In the genomic region with DNA sequence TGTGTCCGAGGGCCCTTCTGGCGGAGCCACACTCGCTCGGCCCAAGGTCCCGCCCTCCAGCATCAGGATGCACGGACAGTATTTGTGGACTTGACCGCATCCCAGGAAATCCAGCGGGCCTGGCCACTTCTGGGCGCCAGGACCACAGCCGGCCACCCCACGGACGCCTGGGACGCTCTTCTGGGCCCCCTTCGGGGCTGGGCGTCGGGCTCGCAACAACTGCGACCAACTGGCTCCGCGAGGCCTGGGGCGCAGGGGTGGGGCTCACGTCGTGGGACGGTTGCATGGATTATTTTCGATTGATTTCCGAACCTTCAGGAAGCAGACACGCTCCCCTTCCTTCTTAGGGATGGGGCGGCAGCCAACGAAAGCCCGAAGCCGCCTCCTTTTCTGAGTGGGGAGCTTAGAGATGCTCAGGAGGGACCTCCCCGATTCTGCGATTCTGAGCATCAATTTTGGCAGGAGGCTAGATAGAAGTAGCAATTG, we compare ENCODE assay signal across 8 cellular contexts. TPM values are rescaled to one million over a fixed set of nuclear protein-coding genes. Genes with fewer than 3 reads are reported as not detected.
A peak's percentile ranks its signal among the peaks of the same experiment; 100 is the strongest.
DNase-seq lines count a peak whose midpoint lies in the region; ATAC-seq, FAIRE-seq and TF ChIP-seq lines count a peak whose summit lies in the region.

No MANE protein-coding gene starts in this region.

- POLR2A ChIA-PET in activated CD4-positive, alpha-beta T cell treated with anti-CD3 and anti-CD28 coated beads for 36 hours (lab: Charles Lee): no interaction called here

- no peaks in the 10 kb centered on the region for H3K9me3 Mint-ChIP-seq in activated CD4-positive, alpha-beta T cell treated with anti-CD3 and anti-CD28 coated beads for 36 hours (ENCODE audit: low read depth)
- no peaks in the 10 kb centered on the region for H3K9me3 Mint-ChIP-seq in activated T-cell treated with anti-CD3 and anti-CD28 coated beads, Interleukin-2, amount 50 U/mL, for 4 hours

- intact Hi-C loops in activated CD4-positive, alpha-beta T cell treated with anti-CD3 and anti-CD28 coated beads for 36 hours (cut with DNase I, micrococcal nuclease): loop anchor here (1.0 to 10.0 kb wide), 9 partner anchors 9 to 1924 kb away; partner anchors contain the start of genes MTMR6 (in 2 of the 2), CDK8 (in 1 of the 2) and PARP4 (in 1 of the 2)
- intact Hi-C loops in pancreas (cut with DNase I): no loop called here

- H3K27me3 ChIP-seq in pancreas: no peaks in the 10 kb centered on the region

- H3K4me1 Mint-ChIP-seq in activated CD4-positive, alpha-beta T cell treated with anti-CD3 and anti-CD28 coated beads for 36 hours: peaks cover 29% of the 10 kb centered on the region
- peaks cover 34% of the 10 kb centered on the region for H3K4me1 Mint-ChIP-seq in activated T-cell treated with anti-CD3 and anti-CD28 coated beads, Interleukin-2, amount 50 U/mL, for 4 hours (ENCODE audit: low read depth)

- no peaks in the 10 kb centered on the region for H3K9me3 ChIP-seq in pancreas

- H3K4me3 ChIP-seq in pancreas: peak overlapping the region; percentile 63 to 78 (median 72)

- whole genome bisulfite sequencing in pancreas, 2 donors: 16% methylated on average over 33 of the region's 33 CpGs

- H3K27me3 Mint-ChIP-seq in activated CD4-positive, alpha-beta T cell treated with anti-CD3 and anti-CD28 coated beads for 36 hours: peaks cover 4% of the 10 kb centered on the region
- peaks cover 12% of the 10 kb centered on the region for H3K27me3 Mint-ChIP-seq in activated T-cell treated with anti-CD3 and anti-CD28 coated beads, Interleukin-2, amount 50 U/mL, for 4 hours (ENCODE audit: low read depth)

- H3K4me1 ChIP-seq in pancreas: peaks cover 0 to 12% (median 8%) of the 10 kb centered on the region in 3 donors

- CTCF ChIA-PET in activated CD4-positive, alpha-beta T cell treated with anti-CD3 and anti-CD28 coated beads for 36 hours (lab: Charles Lee): interaction anchor here (5.1 kb wide), 1 partner anchor 13 kb away, joined by 30 read pairs; the partner anchor contains the start of gene MTMR6

- peak overlapping the region; percentile 23 to 85 (median 64) for H3K27ac ChIP-seq in pancreas

- DNase-seq in activated CD4-positive, alpha-beta T cell treated with anti-CD3 and anti-CD28 coated beads for 36 hours: peak; percentile 47
- no peak for DNase-seq in activated CD4-positive, alpha-beta T cell treated with anti-CD3 and anti-CD28 coated beads for 1 hour
- DNase-seq in activated T-cell treated with anti-CD3 and anti-CD28 coated beads, Interleukin-2, amount 50 U/mL, for 4 hours: no peak
- DNase-seq in germinal center (ENCODE audit: low spot score) (peak; percentile 15), pancreas (peak in 5 of 6 donors; percentile 20 to 70 (median 34)), NCI-H1436 treated with DMSO at 0.1 percent for 48 hours (lab: John Stamatoyannopoulos, UW) (no peak)
- no peak for DNase-seq in central memory CD4-positive, alpha-beta T cell

- FAIRE-seq in pancreas (lab: Jason Lieb, UNC): no peak

- peak overlapping the region; percentile 95 for H3K27ac Mint-ChIP-seq in activated CD4-positive, alpha-beta T cell treated with anti-CD3 and anti-CD28 coated beads for 36 hours

- H3K4me3 Mint-ChIP-seq in activated CD4-positive, alpha-beta T cell treated with anti-CD3 and anti-CD28 coated beads for 36 hours: peak overlapping the region; percentile 94
- H3K4me3 Mint-ChIP-seq in activated T-cell treated with anti-CD3 and anti-CD28 coated beads, Interleukin-2, amount 50 U/mL, for 4 hours: peak overlapping the region; percentile 96

- H3K36me3 ChIP-seq in pancreas: no peaks in the 10 kb centered on the region

- ATAC-seq in activated CD4-positive, alpha-beta T cell treated with anti-CD3 and anti-CD28 coated beads for 36 hours: peak; percentile 24
- ATAC-seq in HG03354 (IDR thresholded peaks at IDR 0.05; ENCODE audit: poor library complexity, severe bottlenecking, unreplicated experiment) (peak; percentile 30), pancreas (peak; percentile 17 to 28 (median 22))
- ATAC-seq in activated T-cell treated with anti-CD3 and anti-CD28 coated beads, Interleukin-2, amount 50 U/mL, for 4 hours: peak; percentile 14 to 28

- TF ChIP-seq CTCF in pancreas (IDR thresholded peaks at IDR 0.05): no peak

- H3K36me3 Mint-ChIP-seq in activated CD4-positive, alpha-beta T cell treated with anti-CD3 and anti-CD28 coated beads for 36 hours (ENCODE audit: low read depth): peaks cover 33% of the 10 kb centered on the region
- peaks cover 15% of the 10 kb centered on the region for H3K36me3 Mint-ChIP-seq in activated T-cell treated with anti-CD3 and anti-CD28 coated beads, Interleukin-2, amount 50 U/mL, for 4 hours (ENCODE audit: insufficient read depth)

RNA-seq across cellular contexts. Expression of gene NUP58, which starts 0.5 kb away (rescaled TPM):
- 100 to 1,000 TPM; 134 to 137 TPM for total RNA-seq in activated CD4-positive, alpha-beta T cell treated with anti-CD3 and anti-CD28 coated beads for 36 hours
- 100 to 1,000 TPM; 139 to 149 (median 144) TPM for total RNA-seq in activated T-cell treated with anti-CD3 and anti-CD28 coated beads, Interleukin-2, amount 50 U/mL, for 4 hours
- total RNA-seq in pancreas: 10 to 100 TPM in 5 of 6 donors, 1 to 10 TPM in 1; 7.8 to 22.3 (median 15.2) TPM
- 10 to 100 TPM in 1 of 2 donors, 1 to 10 TPM in 1; 6.1 to 11.4 TPM for polyA plus RNA-seq in pancreas

RNA-seq across cellular contexts. Expression of gene MTMR6, which starts 13.6 kb away (rescaled TPM):
- total RNA-seq in activated CD4-positive, alpha-beta T cell treated with anti-CD3 and anti-CD28 coated beads for 36 hours: 10 to 100 TPM; 10.7 to 11.1 TPM
- total RNA-seq in activated T-cell treated with anti-CD3 and anti-CD28 coated beads, Interleukin-2, amount 50 U/mL, for 4 hours: 10 to 100 TPM; 15.5 to 17.7 (median 16.2) TPM
- 10 to 100 TPM in 1 of 6 donors, 1 to 10 TPM in 5; 6.4 to 11.2 (median 8.9) TPM for total RNA-seq in pancreas
- polyA plus RNA-seq in pancreas: 1 to 10 TPM; 3.2 to 6.9 TPM

Comparison
In these comparisons a context has a peak if more than half of its experiments do, and no peak if none do; other contexts are left out.
1. DNase-seq: peak in activated CD4-positive, alpha-beta T cell treated with anti-CD3 and anti-CD28 coated beads for 36 hours (single experiment), germinal center (single experiment) and pancreas (5 of 6); none in activated CD4-positive, alpha-beta T cell treated with anti-CD3 and anti-CD28 coated beads for 1 hour (single experiment), activated T-cell treated with anti-CD3 and anti-CD28 coated beads, Interleukin-2, amount 50 U/mL, for 4 hours (single experiment), NCI-H1436 treated with DMSO at 0.1 percent for 48 hours (single experiment) and central memory CD4-positive, alpha-beta T cell (single experiment).
2. RNA of gene NUP58, which starts 0.5 kb away (total RNA-seq): 139 to 149 TPM in activated T-cell treated with anti-CD3 and anti-CD28 coated beads, Interleukin-2, amount 50 U/mL, for 4 hours and 134 to 137 TPM in activated CD4-positive, alpha-beta T cell treated with anti-CD3 and anti-CD28 coated beads for 36 hours; 7.8 to 22.3 TPM in pancreas; every median in the first group is over 4 times any median in the second.
3. intact Hi-C loops: an anchor here in activated CD4-positive, alpha-beta T cell treated with anti-CD3 and anti-CD28 coated beads for 36 hours (1.0 to 10.0 kb wide); none called in pancreas.
4. Peak in every context shown above with its lines, with median percentiles within 50 percentile points of each other: ATAC-seq.